8 cellular contexts compared by ENCODE assay signal in the genomic region with DNA sequence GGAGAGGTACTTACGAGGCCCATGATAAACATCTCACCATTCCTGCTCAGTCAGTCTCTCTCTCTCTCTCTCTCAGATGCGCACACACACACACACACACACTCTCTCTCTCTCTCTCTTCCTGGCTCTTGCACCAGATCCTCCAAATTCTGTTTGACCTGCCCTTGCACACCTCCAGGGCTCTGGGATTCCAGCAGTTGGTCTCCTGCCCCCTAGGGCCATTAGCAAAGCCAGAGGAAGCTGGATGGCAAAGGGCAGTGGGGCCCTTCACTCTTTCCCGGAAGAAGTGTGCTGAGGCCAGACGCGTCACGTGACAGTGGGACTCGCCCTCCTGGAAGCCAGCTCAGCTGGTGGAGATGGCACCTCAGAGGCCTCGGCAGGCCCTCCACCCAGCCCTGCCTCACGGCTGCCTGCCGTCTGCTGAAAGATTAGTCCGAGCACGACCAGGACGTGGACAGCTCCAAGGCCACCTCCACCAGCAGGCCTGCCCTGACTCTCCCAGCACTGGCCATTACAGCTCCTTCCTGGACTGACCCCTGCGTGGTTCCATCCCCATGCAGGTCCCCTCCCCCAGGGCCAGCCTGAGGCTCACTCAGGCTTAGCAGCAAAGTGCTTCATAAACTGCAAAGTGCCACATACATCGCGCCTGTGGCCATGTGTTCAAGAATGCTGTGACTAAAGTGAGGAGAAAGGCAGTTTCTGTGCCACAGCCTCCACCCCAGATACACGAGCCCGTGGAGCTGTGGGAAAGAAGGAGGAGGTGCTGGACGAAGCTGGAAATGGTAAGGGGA. TPM values are rescaled to one million over a fixed set of nuclear protein-coding genes. Genes with fewer than 3 reads are reported as not detected.
DNase-seq lines count a peak whose midpoint lies in the region; ATAC-seq lines count a peak whose summit lies in the region.

No MANE protein-coding gene starts in this region.

- H3K36me3 Mint-ChIP-seq in T-cell = peaks cover 1% of the 10 kb centered on the region
- peaks cover 0 to 3% (median 0%) of the 10 kb centered on the region in 5 donors for H3K36me3 Mint-ChIP-seq in naive thymus-derived CD4-positive, alpha-beta T cell

- peaks cover 0 to 4% of the 10 kb centered on the region in 2 donors for H3K27me3 ChIP-seq in naive thymus-derived CD4-positive, alpha-beta T cell (ENCODE audit: control insufficient read depth in 2 of 2, insufficient read depth in 2 of 2, low read length in 2 of 2)

- peak overlapping the region; percentile 49 for H3K27ac ChIP-seq in naive thymus-derived CD4-positive, alpha-beta T cell (ENCODE audit: low read depth, low read length)

- H3K4me3 Mint-ChIP-seq in T-cell = peak overlapping the region; percentile 85 to 97 (median 89)
- peak overlapping the region; percentile 80 to 95 (median 88) for H3K4me3 Mint-ChIP-seq in naive thymus-derived CD4-positive, alpha-beta T cell

- H3K4me3 ChIP-seq in naive thymus-derived CD4-positive, alpha-beta T cell (ENCODE audit: low read length) = peak overlapping the region; percentile 43

- intact Hi-C loops in naive thymus-derived CD4-positive, alpha-beta T cell (cut with micrococcal nuclease) = loop anchor here (1.0 to 5.0 kb wide), 6 partner anchors 34 to 734 kb away; a partner anchor contains a TSS

- ATAC-seq in T-cell (replicated peaks in 1 of 4) = peak in 1 of 4 experiments; percentile 27
- peak; percentile 19 for ATAC-seq in naive thymus-derived CD4-positive, alpha-beta T cell
- no peak for ATAC-seq in HG02840 (IDR thresholded peaks at IDR 0.05; ENCODE audit: low FRiP score, unreplicated experiment)
- ATAC-seq in GM19035 (IDR thresholded peaks at IDR 0.05; ENCODE audit: unreplicated experiment) = no peak
- ATAC-seq in HG02981 (IDR thresholded peaks at IDR 0.05; ENCODE audit: unreplicated experiment) = no peak

- peaks cover 69 to 75% (median 72%) of the 10 kb centered on the region in 3 donors for H3K4me1 Mint-ChIP-seq in T-cell
- peaks cover 49 to 74% (median 61%) of the 10 kb centered on the region in 7 donors for H3K4me1 Mint-ChIP-seq in naive thymus-derived CD4-positive, alpha-beta T cell

- DNase-seq in GM03348 (ENCODE audit: low spot score) (peak; percentile 69), T-cell (peak in 15 of 34 experiments; percentile 28 to 54 (median 34)), ecto neural progenitor cell (ENCODE audit: low spot score) (peak; percentile 69)
- DNase-seq in naive thymus-derived CD4-positive, alpha-beta T cell = peak in 7 of 9 donors; percentile 30 to 62 (median 45)
- DNase-seq in stimulated activated CD4-positive, alpha-beta T cell treated with anti-CD3 and anti-CD28 coated beads, Interleukin-12 subunit alpha, Interleukin-12 subunit beta, amount 100 ng/mL, for 4 hours = no peak

- H3K27ac Mint-ChIP-seq in T-cell = peak overlapping the region; percentile 95 to 96
- H3K27ac Mint-ChIP-seq in naive thymus-derived CD4-positive, alpha-beta T cell = peak overlapping the region; percentile 74 to 96 (median 91)

- peaks cover 4 to 30% of the 10 kb centered on the region in 2 donors for H3K27me3 Mint-ChIP-seq in T-cell
- H3K27me3 Mint-ChIP-seq in naive thymus-derived CD4-positive, alpha-beta T cell = peaks cover 0 to 75% (median 21%) of the 10 kb centered on the region in 5 donors

- H3K9me3 ChIP-seq in naive thymus-derived CD4-positive, alpha-beta T cell (ENCODE audit: control insufficient read depth in 2 of 3, low read length in 3 of 3) = no peaks in the 10 kb centered on the region

- POLR2A ChIA-PET in T-cell (lab: Charles Lee) = interaction anchor here in 1 of 2 donors (0.6 kb wide), 2 partner anchors 78 to 161 kb away, joined by 3 read pairs; no protein-coding TSS in a partner anchor
- POLR2A ChIA-PET in naive thymus-derived CD4-positive, alpha-beta T cell (lab: Charles Lee) = interaction anchor here (0.6 to 9.0 kb wide), 17 partner anchors 8 to 1628 kb away, joined by 3 to 93 read pairs (median 4); a partner anchor contains a TSS

- H3K36me3 ChIP-seq in naive thymus-derived CD4-positive, alpha-beta T cell (ENCODE audit: control insufficient read depth in 2 of 3, insufficient read depth in 3 of 3, low read length in 3 of 3) = no peaks in the 10 kb centered on the region

- peaks cover 55 to 58% of the 10 kb centered on the region in 2 donors for H3K4me1 ChIP-seq in naive thymus-derived CD4-positive, alpha-beta T cell (ENCODE audit: control insufficient read depth in 2 of 2, insufficient read depth in 2 of 2, low read length in 2 of 2)

- H3K9me3 Mint-ChIP-seq in T-cell = no peaks in the 10 kb centered on the region
- H3K9me3 Mint-ChIP-seq in naive thymus-derived CD4-positive, alpha-beta T cell = peaks cover 0 to 4% (median 0%) of the 10 kb centered on the region in 11 donors

- CTCF ChIA-PET in T-cell (lab: Charles Lee) = interaction anchor here in 1 of 2 donors (0.6 kb wide), 1 partner anchor 1006 kb away, joined by 3 read pairs; no protein-coding TSS in a partner anchor
- CTCF ChIA-PET in naive thymus-derived CD4-positive, alpha-beta T cell (lab: Charles Lee) = interaction anchor here (0.6 to 1.9 kb wide), 4 partner anchors 29 to 77 kb away, joined by 3 to 6 read pairs (median 3); no protein-coding TSS in a partner anchor

RNA-seq across cellular contexts. Expression of a gene that starts 3.7 kb away (rescaled TPM):
- total RNA-seq in T-cell = 10 to 100 TPM in 2 of 5 donors, 1 to 10 TPM in 3; 2.9 to 18.3 (median 4.6) TPM
- 1 to 10 TPM in 4 of 5 experiments, under 1 TPM in 1; 0.56 to 9.5 (median 2.3) TPM for total RNA-seq in naive thymus-derived CD4-positive, alpha-beta T cell
- 1 to 10 TPM; 1.4 to 5.8 TPM for polyA plus RNA-seq in naive thymus-derived CD4-positive, alpha-beta T cell
